ENCODE assay signal across 22 cellular contexts in genomic region chr11:69702239-69702668, GRCh38. TPM values are rescaled to one million over a fixed set of nuclear protein-coding genes. Genes with fewer than 3 reads are reported as not detected.
A peak's percentile ranks its signal among the peaks of the same experiment; 100 is the strongest.
DNase-seq lines count a peak whose midpoint lies in the region; ATAC-seq and TF ChIP-seq lines count a peak whose summit lies in the region.
"Had no signal": no experiment of that assay in that cellular context is flagged by ENCODE, and none has a peak within 500 bp of the region (broad histone marks: within the 10 kb centered on the region; RNA-seq: fewer than 3 reads in every experiment).

No MANE protein-coding gene starts in this region.

- peaks cover 7% of the 10 kb centered on the region for H3K4me1 Mint-ChIP-seq in MCF 10A (ENCODE audit: insufficient read depth, unreplicated experiment)

- H3K36me3 ChIP-seq in breast epithelium (no peaks in the 10 kb centered on the region), ectodermal cell (ENCODE audit: control insufficient read depth, insufficient read depth, low read length) (no peaks in the 10 kb centered on the region), mesodermal cell (ENCODE audit: control insufficient read depth, insufficient read depth, low read length) (no peaks in the 10 kb centered on the region), testis (ENCODE audit: low read depth, missing control alignments) (no peaks in the 10 kb centered on the region)
- H3K36me3 ChIP-seq: brain microvascular endothelial cell had no signal

- H3K9me3 Mint-ChIP-seq in MCF 10A (ENCODE audit: unreplicated experiment) = no peaks in the 10 kb centered on the region
- H3K9me3 Mint-ChIP-seq: activated naive CD8-positive, alpha-beta T cell treated with anti-CD3 and anti-CD28 coated beads, Interleukin-2, amount 10 ng/mL, durations not matched to agents 7 days and 5 days; naive B cell had no signal

- H3K27me3 Mint-ChIP-seq in MCF 10A (ENCODE audit: insufficient read depth, unreplicated experiment) = no peaks in the 10 kb centered on the region

- H3K9me3 ChIP-seq in breast epithelium (no peaks in the 10 kb centered on the region), ectodermal cell (ENCODE audit: control insufficient read depth, low read length) (no peaks in the 10 kb centered on the region), mesodermal cell (ENCODE audit: control insufficient read depth, low read length) (no peaks in the 10 kb centered on the region), testis (no peaks in the 10 kb centered on the region)
- H3K9me3 ChIP-seq: psoas muscle had no signal

- POLR2A ChIA-PET in MCF 10A (lab: Yijun Ruan, JAX) = interaction anchor here (0.5 kb wide), 1 partner anchor 369 kb away, joined by 3 read pairs; no protein-coding TSS in a partner anchor

- H3K27ac Mint-ChIP-seq in MCF 10A (ENCODE audit: low read depth, unreplicated experiment) = no peak overlapping the region
- H3K27ac Mint-ChIP-seq: activated naive CD8-positive, alpha-beta T cell treated with anti-CD3 and anti-CD28 coated beads, Interleukin-2, amount 10 ng/mL, durations not matched to agents 7 days and 5 days had no signal

- TF ChIP-seq CTCF in breast epithelium (IDR thresholded peaks at IDR 0.05) = no peak
- no peak for TF ChIP-seq CTCF in MCF 10A (IDR thresholded peaks at IDR 0.05; ENCODE audit: unreplicated experiment)
- no peak for TF ChIP-seq CTCF in omental fat pad (IDR thresholded peaks at IDR 0.05)
- no peak for TF ChIP-seq CTCF in testis (IDR thresholded peaks at IDR 0.05)

- peaks cover 5 to 74% of the 10 kb centered on the region in 2 donors for H3K27me3 ChIP-seq in breast epithelium
- peaks cover 68% of the 10 kb centered on the region for H3K27me3 ChIP-seq in ectodermal cell (ENCODE audit: control insufficient read depth, insufficient read depth, low read length, poor library complexity, severe bottlenecking)
- no peaks in the 10 kb centered on the region for H3K27me3 ChIP-seq in testis

- no peak overlapping the region for H3K4me3 Mint-ChIP-seq in MCF 10A (ENCODE audit: unreplicated experiment)
- H3K4me3 Mint-ChIP-seq: activated naive CD8-positive, alpha-beta T cell treated with anti-CD3 and anti-CD28 coated beads, Interleukin-2, amount 10 ng/mL, durations not matched to agents 7 days and 5 days had no signal

- no peak for TF ChIP-seq POLR2A in breast epithelium (IDR thresholded peaks at IDR 0.05)
- no peak for TF ChIP-seq POLR2A in testis (IDR thresholded peaks at IDR 0.05)

- no peaks in the 10 kb centered on the region for H3K36me3 Mint-ChIP-seq in MCF 10A (ENCODE audit: insufficient read depth, unreplicated experiment)
- H3K36me3 Mint-ChIP-seq: activated naive CD8-positive, alpha-beta T cell treated with anti-CD3 and anti-CD28 coated beads, Interleukin-2, amount 10 ng/mL, durations not matched to agents 7 days and 5 days; naive B cell had no signal

- CTCF ChIA-PET in MCF 10A (lab: Yijun Ruan, JAX) = interaction anchor here (0.5 kb wide), 1 partner anchor 618 kb away, joined by 4 read pairs; no protein-coding TSS in a partner anchor

- no peak for ATAC-seq in omental fat pad (ENCODE audit: low FRiP score)
- no peak for ATAC-seq in GM18907 (IDR thresholded peaks at IDR 0.05; ENCODE audit: unreplicated experiment)
- ATAC-seq in left colon = no peak
- ATAC-seq: psoas muscle had no signal

- no peaks in the 10 kb centered on the region for H3K4me1 ChIP-seq in breast epithelium
- H3K4me1 ChIP-seq in ectodermal cell (ENCODE audit: control insufficient read depth, insufficient read depth, low read length) = peaks cover 33% of the 10 kb centered on the region
- H3K4me1 ChIP-seq in mesodermal cell (ENCODE audit: control insufficient read depth, insufficient read depth, low read length, poor library complexity, severe bottlenecking) = peaks cover 26% of the 10 kb centered on the region
- no peaks in the 10 kb centered on the region for H3K4me1 ChIP-seq in testis

- no TSS peak for BruUV-seq in MCF 10A (replicated peaks; lab: Mats Ljungman, UMichigan)

- intact Hi-C loops in breast epithelium (cut with DNase I; ENCODE audit: low total_unique reads) = no loop called here
- intact Hi-C loops in MCF 10A (cut with micrococcal nuclease) = no loop called here
- intact Hi-C loops in testis (cut with DNase I; ENCODE audit: low total_unique reads) = no loop called here
- intact Hi-C loops in left colon (cut with DNase I, micrococcal nuclease) = no loop called here

- H3K4me3 ChIP-seq in breast epithelium (peak overlapping the region in 2 of 3 donors; percentile 17 to 19), ectodermal cell (ENCODE audit: insufficient read depth, low read depth, low read length) (peak overlapping the region; percentile 25), mesodermal cell (ENCODE audit: extremely low read depth, insufficient read depth, low read length, poor library complexity, severe bottlenecking) (peak overlapping the region; percentile 24), testis (peak overlapping the region in 1 of 2 donors; percentile 29)
- H3K4me3 ChIP-seq: psoas muscle had no signal

- H3K27ac ChIP-seq in breast epithelium = no peak overlapping the region
- H3K27ac ChIP-seq in ectodermal cell (ENCODE audit: insufficient read depth, low read depth, low read length, poor library complexity, severe bottlenecking) = no peak overlapping the region
- no peak overlapping the region for H3K27ac ChIP-seq in mesodermal cell (ENCODE audit: low read depth, low read length, severe bottlenecking)
- H3K27ac ChIP-seq in testis = no peak overlapping the region
- H3K27ac ChIP-seq: brain microvascular endothelial cell, psoas muscle had no signal

- no peak for DNase-seq in breast epithelium (ENCODE audit: low spot score in 2 of 2)
- DNase-seq in MCF 10A (ENCODE audit: unreplicated experiment) = no peak
- DNase-seq in omental fat pad (ENCODE audit: low spot score) = no peak
- no peak for DNase-seq in testis
- DNase-seq in left colon = no peak
- DNase-seq: activated CD8-positive, alpha-beta memory T cell treated with anti-CD3 and anti-CD28 coated beads for 24 hours; activated naive CD8-positive, alpha-beta T cell treated with anti-CD3 and anti-CD28 coated beads, Interleukin-2, amount 10 ng/mL, durations not matched to agents 7 days and 5 days; brain microvascular endothelial cell; cortex of kidney; foreskin fibroblast; hypothalamus; Kasumi-1; naive B cell; NCI-H1105; NCI-H2171; NCI-H774; psoas muscle had no signal

- WGBS in ectodermal cell, 2 experiments = 0 to 1% methylated on average over 34 of the region's 34 CpGs
- 4% methylated on average over 15 to 33 of the region's 34 CpGs for WGBS in mesodermal cell (ENCODE audit: insufficient coverage in 2 of 2), 2 experiments
- 3 to 28% methylated on average over 6 to 31 of the region's 34 CpGs for WGBS in testis, 2 donors

RNA-seq across cellular contexts. Expression of gene FGF19, which starts 1.6 kb away (rescaled TPM):
- total RNA-seq in breast epithelium = not detected
- not detected in 2 replicates for total RNA-seq in MCF 10A (2022)
- polyA plus RNA-seq in ectodermal cell (2013, experiment 1 of 4) = 1.4 TPM
- 1.5 TPM for polyA plus RNA-seq in ectodermal cell (2013, experiment 2 of 4)
- polyA plus RNA-seq in ectodermal cell (2013, experiment 3 of 4) = 1.3 TPM
- polyA plus RNA-seq in ectodermal cell (2013, experiment 4 of 4) = 1.2 TPM
- 14.5 TPM for polyA plus RNA-seq in mesodermal cell (2013, experiment 1 of 2)
- 20.7 TPM for polyA plus RNA-seq in mesodermal cell (2013, experiment 2 of 2)
- not detected for total RNA-seq in omental fat pad
- under 1 TPM; 0.31 TPM for total RNA-seq in testis
- polyA plus RNA-seq in testis (ENCODE audit: insufficient read depth, low read depth, low replicate concordance) = 0.37 TPM
- not detected for total RNA-seq in left colon
- total RNA-seq: activated naive CD8-positive, alpha-beta T cell treated with anti-CD3 and anti-CD28 coated beads, Interleukin-2, amount 10 ng/mL, durations not matched to agents 7 days and 5 days; liver; psoas muscle; temporal lobe had no signal
- polyA plus RNA-seq: psoas muscle had no signal

RNA-seq across cellular contexts. Expression of gene LTO1, which starts 27.1 kb away (rescaled TPM):
- 10 to 100 TPM; 14.1 to 25.5 (median 18.7) TPM for total RNA-seq in breast epithelium
- total RNA-seq in MCF 10A (2022) = 31.5 and 34.2 TPM in 2 replicates
- polyA plus RNA-seq in ectodermal cell (2013, experiment 1 of 4) = 24.9 TPM
- 28.3 TPM for polyA plus RNA-seq in ectodermal cell (2013, experiment 2 of 4)
- 19.9 TPM for polyA plus RNA-seq in ectodermal cell (2013, experiment 3 of 4)
- 21.5 TPM for polyA plus RNA-seq in ectodermal cell (2013, experiment 4 of 4)
- polyA plus RNA-seq in mesodermal cell (2013, experiment 1 of 2) = 12.1 TPM
- 13.3 TPM for polyA plus RNA-seq in mesodermal cell (2013, experiment 2 of 2)
- total RNA-seq in omental fat pad = 10 to 100 TPM in 3 of 4 donors, 1 to 10 TPM in 1; 9.9 to 27.3 (median 20.6) TPM
- 10 to 100 TPM; 38.0 to 38.7 TPM for total RNA-seq in testis
- polyA plus RNA-seq in testis (ENCODE audit: insufficient read depth, low read depth, low replicate concordance) = 27.0 TPM
- 10 to 100 TPM; 21.2 to 21.7 TPM for total RNA-seq in left colon
